In the genomic region with DNA sequence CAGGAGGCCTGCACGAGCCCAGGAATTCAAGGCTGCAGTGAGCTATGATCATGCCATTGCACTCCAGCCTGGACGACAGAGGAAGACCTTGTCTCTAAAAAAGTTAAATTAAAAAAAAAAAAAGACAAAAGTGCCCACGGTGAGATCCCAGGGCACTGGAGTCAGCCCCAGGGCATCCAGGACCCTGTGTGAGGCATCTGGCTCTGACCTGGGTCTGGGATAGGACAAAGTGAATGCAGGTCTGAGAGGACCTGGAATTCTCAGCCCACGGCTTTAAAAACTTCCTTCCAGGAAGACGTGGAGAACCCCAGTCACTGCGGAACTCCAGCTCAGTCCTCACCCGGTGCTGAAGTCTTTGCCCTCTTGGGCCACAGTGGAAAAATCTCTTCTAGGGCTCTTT, we compare ENCODE assay signal across 20 cellular contexts.
"Had no signal": no experiment of that assay in that cellular context is flagged by ENCODE, and none has a peak within 500 bp of the region (broad histone marks: within the 10 kb centered on the region; RNA-seq: fewer than 3 reads in every experiment).

No MANE protein-coding gene starts in this region.

- DNase-seq: stimulated activated CD4-positive, alpha-beta T cell treated with anti-CD3 and anti-CD28 coated beads, Interleukin-2, amount 100 ng/mL, for 48 hours; stimulated activated CD4-positive, alpha-beta T cell treated with anti-CD3 and anti-CD28 coated beads, Interleukin-4, amount 100 ng/mL, for 1 hour; stimulated activated CD4-positive, alpha-beta T cell treated with anti-CD3 and anti-CD28 coated beads, Interleukin-4, amount 100 ng/mL, for 24 hours; stimulated activated CD4-positive, alpha-beta T cell treated with anti-CD3 and anti-CD28 coated beads, Interleukin-4, amount 100 ng/mL, for 4 hours; stimulated activated CD8-positive, alpha-beta memory T cell treated with anti-CD3 and anti-CD28 coated beads, Interleukin-4, amount 100 ng/mL, for 48 hours; stimulated activated naive B cell treated with anti-CD40 and anti-IgM and Interleukin-4, amounts not matched to agents 10 μg/mL and 1 μg/mL and 100 μg/mL, for 72 hours; stimulated activated naive CD4-positive, alpha-beta T cell; stimulated activated naive CD4-positive, alpha-beta T cell treated with Interleukin-2 at 50 U/mL for 16 hours; stimulated activated naive CD8-positive, alpha-beta T cell treated with anti-CD3 and anti-CD28 coated beads, Interleukin-15, amount 100 ng/mL, for 72 hours; stimulated activated naive CD8-positive, alpha-beta T cell treated with anti-CD3 and anti-CD28 coated beads, Interleukin-15, Interleukin-2, amounts not matched to agents 100 U/mL and 50 U/mL, for 24 hours; stomach; substantia nigra; testis; thyroid gland; tibial artery; transverse colon; trophoblast cell; upper lobe of left lung; upper lobe of right lung; uterus had no signal
